9 cellular contexts compared by ENCODE assay signal in the genomic region with DNA sequence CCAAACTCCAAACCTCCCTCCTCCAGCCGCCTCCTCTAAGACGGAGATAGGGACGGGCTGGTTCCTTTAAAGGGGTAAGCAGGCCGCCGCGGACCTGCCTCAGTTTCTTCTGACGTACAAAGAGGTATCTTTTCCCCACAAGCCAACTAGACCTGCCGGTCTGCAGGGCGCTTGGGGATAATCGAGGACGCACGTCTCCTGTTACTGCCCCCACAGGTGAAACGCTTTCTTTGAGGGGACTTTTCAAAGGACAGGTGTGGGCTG. TPM values are rescaled to one million over a fixed set of nuclear protein-coding genes. Genes with fewer than 3 reads are reported as not detected.
DNase-seq lines count a peak whose midpoint lies in the region; ATAC-seq and TF ChIP-seq lines count a peak whose summit lies in the region.
"Had no signal": no experiment of that assay in that cellular context is flagged by ENCODE, and none has a peak within 500 bp of the region (broad histone marks: within the 10 kb centered on the region; RNA-seq: fewer than 3 reads in every experiment).

No MANE protein-coding gene starts in this region.

- H3K4me3 ChIP-seq in heart left ventricle (peak overlapping the region; percentile 57 to 99 (median 92)), fibroblast of the aortic adventitia (ENCODE audit: low read depth, low read length) (peak overlapping the region; percentile 76)

- H3K27me3 ChIP-seq in heart left ventricle: no peaks in the 10 kb centered on the region

- no peaks in the 10 kb centered on the region for H3K9me3 ChIP-seq in heart left ventricle

- intact Hi-C loops in heart left ventricle (cut with DNase I): loop anchor here in 5 of 10 donors (2.0 to 10.0 kb wide), 6 partner anchors 30 to 106 kb away; a partner anchor contains a TSS
- intact Hi-C loops in cardiac septum (cut with DNase I): loop anchor here (2.0 to 5.0 kb wide), 2 partner anchors 66 to 92 kb away; no protein-coding TSS in a partner anchor

- peak overlapping the region; percentile 70 to 95 (median 84) for H3K27ac ChIP-seq in heart left ventricle

- no peaks in the 10 kb centered on the region for H3K36me3 ChIP-seq in heart left ventricle

- H3K4me1 ChIP-seq in heart left ventricle: peaks cover 0 to 24% (median 10%) of the 10 kb centered on the region in 12 donors

- DNase-seq in heart left ventricle (peak in 2 of 5 donors; percentile 33 to 46), cardiac septum (ENCODE audit: low spot score) (no peak), SKM-1 treated with dmso at 0.1 percent for 144 hours (lab: John Stamatoyannopoulos, UW; ENCODE audit: unreplicated experiment) (peak; percentile 51), fibroblast of the aortic adventitia (ENCODE audit: low read depth) (no peak), retina (peak; percentile 87), CD1c-positive myeloid dendritic cell (ENCODE audit: extremely low spot score) (no peak)

- ATAC-seq in heart left ventricle (no peak), HG02610 (IDR thresholded peaks at IDR 0.05; ENCODE audit: unreplicated experiment) (no peak), GM21786 (IDR thresholded peaks at IDR 0.05; ENCODE audit: unreplicated experiment) (no peak)

- no peak for TF ChIP-seq POLR2A in heart left ventricle (IDR thresholded peaks at IDR 0.05)

- 0 to 1% (median 0%) methylated on average over 13 of the region's 13 CpGs for WGBS in heart left ventricle, 4 donors

- TF ChIP-seq CTCF in heart left ventricle (IDR thresholded peaks at IDR 0.05) (no peak), fibroblast of the aortic adventitia (IDR thresholded peaks at IDR 0.05; ENCODE audit: insufficient read depth, low read length) (no peak)

RNA-seq across cellular contexts. Expression of a gene that starts 25.1 kb away (rescaled TPM):
- total RNA-seq in heart left ventricle (10 to 100 TPM; 10.1 to 21.6 (median 13.5) TPM), cardiac septum (15.5 TPM), fibroblast of the aortic adventitia (ENCODE audit: low replicate concordance) (17.0 TPM in 2 replicates)
- 1 to 10 TPM; 2.6 to 7.1 TPM for polyA plus RNA-seq in heart left ventricle

RNA-seq across cellular contexts. Expression of a gene that starts 31.1 kb away (rescaled TPM):
- total RNA-seq in heart left ventricle: 1 to 10 TPM; 2.7 to 9.2 (median 5.0) TPM
- polyA plus RNA-seq in heart left ventricle: 1 to 10 TPM; 2.1 to 6.7 TPM
- total RNA-seq in cardiac septum: 6.5 TPM
- total RNA-seq in fibroblast of the aortic adventitia (ENCODE audit: low replicate concordance): 4.7 and 14.8 TPM in 2 replicates

RNA-seq across cellular contexts. Expression of a gene that starts 32.8 kb away (rescaled TPM):
- total RNA-seq in heart left ventricle (not detected), cardiac septum (not detected), fibroblast of the aortic adventitia (ENCODE audit: low replicate concordance) (not detected in 2 replicates)
- polyA plus RNA-seq in heart left ventricle: not detected
- total RNA-seq: myocyte had no signal

RNA-seq across cellular contexts. Expression of a gene that starts 53.5 kb away (rescaled TPM):
- total RNA-seq in heart left ventricle: 1 to 10 TPM; 2.8 to 8.0 (median 4.2) TPM
- 1 to 10 TPM; 1.8 to 8.5 TPM for polyA plus RNA-seq in heart left ventricle
- 3.8 TPM for total RNA-seq in cardiac septum
- total RNA-seq in fibroblast of the aortic adventitia (ENCODE audit: low replicate concordance): 11.7 and 14.1 TPM in 2 replicates

RNA-seq across cellular contexts. Expression of a gene that starts 59.0 kb away (rescaled TPM):
- 100 to 1,000 TPM; 188 to 305 (median 212) TPM for total RNA-seq in heart left ventricle
- 10 to 100 TPM; 49.1 to 52.0 TPM for polyA plus RNA-seq in heart left ventricle
- 259 TPM for total RNA-seq in cardiac septum
- total RNA-seq in fibroblast of the aortic adventitia (ENCODE audit: low replicate concordance): not detected in 2 replicates

Comparison
In these comparisons a context has a peak if more than half of its experiments do, and no peak if none do; other contexts are left out.
1. DNase-seq: peak in SKM-1 treated with dmso at 0.1 percent for 144 hours (single experiment) and retina (single experiment); none in cardiac septum (single experiment), fibroblast of the aortic adventitia (single experiment) and CD1c-positive myeloid dendritic cell (single experiment).